1 cellular context compared by ENCODE assay signal in the genomic region with DNA sequence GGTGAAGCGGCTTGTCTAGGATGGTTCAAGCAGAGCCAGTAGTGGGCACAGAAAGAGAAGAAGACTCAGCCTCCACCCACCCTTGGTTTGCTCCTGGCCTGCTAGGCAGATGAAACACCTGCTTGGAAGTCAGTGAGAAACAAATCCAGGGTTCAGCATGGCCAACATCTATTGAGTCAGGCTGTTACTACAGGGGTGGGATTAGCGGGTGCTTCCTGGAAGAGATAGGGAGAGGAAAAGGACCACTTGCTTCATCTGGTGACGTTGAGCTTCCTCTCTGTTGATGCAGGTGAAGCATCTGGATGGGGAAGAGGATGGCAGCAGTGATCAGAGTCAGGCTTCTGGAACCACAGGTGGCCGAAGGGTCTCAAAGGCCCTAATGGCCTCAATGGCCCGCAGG.
TF ChIP-seq lines count a peak whose summit lies in the region.

No MANE protein-coding gene starts in this region.

TF ChIP-seq in A549, 52 proteins besides CTCF, POLR2A, EP300 and RAD21 (continued from another document):
- TF ChIP-seq HES2 (IDR thresholded peaks at IDR 0.05) (no peak), PBX3 (IDR thresholded peaks at IDR 0.05) (no peak), RCOR1 (IDR thresholded peaks at IDR 0.05; ENCODE audit: low read depth, low read length) (no peak), CHD4 (IDR thresholded peaks at IDR 0.05; ENCODE audit: borderline replicate concordance) (no peak), FOSB (CRISPR knock-in tag; IDR thresholded peaks at IDR 0.05) (no peak), JUNB (IDR thresholded peaks at IDR 0.05) (no peak), ZSCAN20 (CRISPR knock-in tag; IDR thresholded peaks at IDR 0.05) (no peak), FOSL2 (IDR thresholded peaks at IDR 0.05) (no peak), FOSL2 (CRISPR knock-in tag; IDR thresholded peaks at IDR 0.05) (no peak), CEBPB (IDR thresholded peaks at IDR 0.05) (no peak), CBX8 (IDR thresholded peaks at IDR 0.05) (no peak), MAZ (IDR thresholded peaks at IDR 0.05; ENCODE audit: borderline replicate concordance, low read depth, low read length) (no peak)
- TF ChIP-seq, protein P1, sequence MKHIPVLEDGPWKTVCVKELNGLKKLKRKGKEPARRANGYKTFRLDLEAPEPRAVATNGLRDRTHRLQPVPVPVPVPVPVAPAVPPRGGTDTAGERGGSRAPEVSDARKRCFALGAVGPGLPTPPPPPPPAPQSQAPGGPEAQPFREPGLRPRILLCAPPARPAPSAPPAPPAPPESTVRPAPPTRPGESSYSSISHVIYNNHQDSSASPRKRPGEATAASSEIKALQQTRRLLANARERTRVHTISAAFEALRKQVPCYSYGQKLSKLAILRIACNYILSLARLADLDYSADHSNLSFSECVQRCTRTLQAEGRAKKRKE (CRISPR knock-in tag; IDR thresholded peaks at IDR 0.05; ENCODE audit: low read depth): no peak
